1 cellular context compared by ENCODE assay signal in genomic region chr1:12409676-12410075, GRCh38.
TF ChIP-seq lines count a peak whose summit lies in the region.

No MANE protein-coding gene starts in this region.

TF ChIP-seq in K562, 482 proteins besides CTCF, POLR2A, EP300 and RAD21 (continued from another document):
- TF ChIP-seq ZNF592 (IDR thresholded peaks at IDR 0.05), result peak; percentile 66
- no peak for TF ChIP-seq ELK1 (CRISPR knock-in tag; IDR thresholded peaks at IDR 0.05)
- TF ChIP-seq MEIS2 (IDR thresholded peaks at IDR 0.05; ENCODE audit: partially characterized antibody), result peak; percentile 53
- TF ChIP-seq HNRNPLL (IDR thresholded peaks at IDR 0.05; ENCODE audit: low read depth, low read length, poor library complexity, severe bottlenecking), result no peak
- peak; percentile 26; the same call in 1 of the 2 replicates for TF ChIP-seq NFIC (IDR thresholded peaks at IDR 0.05)
TF ChIP-seq in K562: peak in this region for 7.
